Comparison of ENCODE assay signal across 18 cellular contexts in the genomic region with DNA sequence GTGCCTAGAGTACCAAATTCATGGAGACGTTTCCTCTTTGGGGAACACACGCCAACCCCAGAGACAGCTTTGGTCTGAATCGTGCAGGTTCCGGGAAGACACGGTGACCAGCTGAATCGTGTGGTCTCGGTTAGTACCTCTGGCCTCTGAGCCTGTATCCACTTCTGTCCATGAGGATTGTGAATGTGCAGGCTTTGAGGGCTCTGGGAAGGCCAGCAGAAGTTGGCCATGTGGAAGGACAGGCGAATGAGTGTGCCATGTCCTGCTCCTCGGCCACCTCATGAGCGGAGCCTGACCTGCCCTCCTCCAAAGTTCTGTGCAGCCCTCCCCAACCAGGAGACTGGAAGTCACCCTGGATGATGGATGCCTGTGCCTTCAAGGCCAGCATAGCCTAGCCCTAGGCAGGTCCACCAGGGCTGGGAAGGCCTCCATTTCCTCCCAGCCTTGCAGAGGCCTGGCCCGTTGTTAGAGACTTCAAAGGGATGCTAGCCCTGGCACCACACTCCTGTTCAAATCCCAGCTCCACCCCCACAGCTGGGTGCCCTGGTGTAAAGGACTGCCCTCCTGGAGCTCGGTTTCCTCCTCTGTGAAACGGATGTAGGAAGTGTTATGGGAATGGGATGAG. TPM values are rescaled to one million over a fixed set of nuclear protein-coding genes. Genes with fewer than 3 reads are reported as not detected.
DNase-seq lines count a peak whose midpoint lies in the region; ATAC-seq and TF ChIP-seq lines count a peak whose summit lies in the region.
"Had no signal": no experiment of that assay in that cellular context is flagged by ENCODE, and none has a peak within 500 bp of the region (broad histone marks: within the 10 kb centered on the region; RNA-seq: fewer than 3 reads in every experiment).

No MANE protein-coding gene starts in this region.

- intact Hi-C loops in activated CD4-positive, alpha-beta T cell treated with anti-CD3 and anti-CD28 coated beads, Interleukin-2, amount 10 ng/mL, durations not matched to agents 24 days and 14 days (cut with micrococcal nuclease), result loop anchor here (5.0 kb wide), 1 partner anchor 369 kb away; no protein-coding TSS in a partner anchor

- H3K4me3 ChIP-seq in iPS-20b (ENCODE audit: low read length) (peak overlapping the region; percentile 60; the same call in 1 of the 2 replicates), parathyroid adenoma (ENCODE audit: low read depth, low read length) (no peak overlapping the region), Peyer's patch (no peak overlapping the region)

- H3K36me3 ChIP-seq in iPS-20b (ENCODE audit: insufficient read depth, low read depth, low read length) (no peaks in the 10 kb centered on the region), parathyroid adenoma (ENCODE audit: control insufficient read depth, insufficient read depth, low read length) (no peaks in the 10 kb centered on the region), Peyer's patch (no peaks in the 10 kb centered on the region)
- H3K36me3 ChIP-seq: prostate gland had no signal

- H3K27ac ChIP-seq in iPS-20b (ENCODE audit: low read length) (no peak overlapping the region), parathyroid adenoma (peak overlapping the region; percentile 36), Peyer's patch (peak overlapping the region in 2 of 4 donors; percentile 62)
- H3K27ac ChIP-seq: prostate gland had no signal

- ATAC-seq in T-cell (replicated peaks in 1 of 4), result no peak
- no peak for ATAC-seq in activated CD4-positive, CD25-positive, alpha-beta regulatory T cell treated with anti-CD3 and anti-CD28 coated beads, Interleukin-2, amount 50 U/mL, for 24 hours

- TF ChIP-seq POLR2A in Peyer's patch (IDR thresholded peaks at IDR 0.05), result no peak

- H2AFZ ChIP-seq in parathyroid adenoma, result no peak overlapping the region

- H3K4me1 ChIP-seq in iPS-20b (ENCODE audit: insufficient read depth, low read length), result peaks cover 8% of the 10 kb centered on the region; the same call in 1 of the 2 replicates
- H3K4me1 ChIP-seq in parathyroid adenoma, result peaks cover 3% of the 10 kb centered on the region
- H3K4me1 ChIP-seq in Peyer's patch, result peaks cover 0 to 27% (median 7%) of the 10 kb centered on the region in 4 donors
- H3K4me1 ChIP-seq: prostate gland had no signal

- H3K4me3 Mint-ChIP-seq in activated CD4-positive, alpha-beta T cell treated with anti-CD3 and anti-CD28 coated beads, Interleukin-2, amount 10 ng/mL, durations not matched to agents 24 days and 14 days, result peak overlapping the region; percentile 78
- peak overlapping the region in 2 of 3 donors; percentile 69 to 77 for H3K4me3 Mint-ChIP-seq in T-cell

- no peaks in the 10 kb centered on the region for H3K79me2 ChIP-seq in parathyroid adenoma

- H3K27me3 Mint-ChIP-seq in activated CD4-positive, alpha-beta T cell treated with anti-CD3 and anti-CD28 coated beads, Interleukin-2, amount 10 ng/mL, durations not matched to agents 24 days and 14 days, result peaks cover 48% of the 10 kb centered on the region
- peaks cover 23 to 32% of the 10 kb centered on the region in 2 donors for H3K27me3 Mint-ChIP-seq in T-cell

- no peak for TF ChIP-seq CTCF in parathyroid adenoma (IDR thresholded peaks at IDR 0.05)
- no peak for TF ChIP-seq CTCF in Peyer's patch (IDR thresholded peaks at IDR 0.05)

- H3K27ac Mint-ChIP-seq in activated CD4-positive, alpha-beta T cell treated with anti-CD3 and anti-CD28 coated beads, Interleukin-2, amount 10 ng/mL, durations not matched to agents 24 days and 14 days, result no peak overlapping the region
- no peak overlapping the region for H3K27ac Mint-ChIP-seq in T-cell
- H3K27ac Mint-ChIP-seq: activated CD8-positive, alpha-beta memory T cell treated with anti-CD3 and anti-CD28 coated beads, Interleukin-2, amount 10 ng/mL, durations not matched to agents 7 days and 5 days; activated naive CD8-positive, alpha-beta T cell treated with anti-CD3 and anti-CD28 coated beads, Interleukin-2, amount 10 ng/mL, durations not matched to agents 7 days and 5 days had no signal

- no peaks in the 10 kb centered on the region for H3K9me3 Mint-ChIP-seq in activated CD4-positive, alpha-beta T cell treated with anti-CD3 and anti-CD28 coated beads, Interleukin-2, amount 10 ng/mL, durations not matched to agents 24 days and 14 days
- H3K9me3 Mint-ChIP-seq in T-cell, result no peaks in the 10 kb centered on the region
- H3K9me3 Mint-ChIP-seq: activated naive CD8-positive, alpha-beta T cell treated with anti-CD3 and anti-CD28 coated beads, Interleukin-2, amount 10 ng/mL, durations not matched to agents 7 days and 5 days had no signal

- no peaks in the 10 kb centered on the region for H3K36me3 Mint-ChIP-seq in activated CD4-positive, alpha-beta T cell treated with anti-CD3 and anti-CD28 coated beads, Interleukin-2, amount 10 ng/mL, durations not matched to agents 24 days and 14 days (ENCODE audit: low read depth)
- peaks cover 1% of the 10 kb centered on the region for H3K36me3 Mint-ChIP-seq in T-cell
- H3K36me3 Mint-ChIP-seq: activated CD8-positive, alpha-beta memory T cell treated with anti-CD3 and anti-CD28 coated beads, Interleukin-2, amount 10 ng/mL, durations not matched to agents 7 days and 5 days; activated naive CD8-positive, alpha-beta T cell treated with anti-CD3 and anti-CD28 coated beads, Interleukin-2, amount 10 ng/mL, durations not matched to agents 7 days and 5 days; CD4-positive, alpha-beta memory T cell had no signal

- peaks cover 10% of the 10 kb centered on the region for H3K4me1 Mint-ChIP-seq in activated CD4-positive, alpha-beta T cell treated with anti-CD3 and anti-CD28 coated beads, Interleukin-2, amount 10 ng/mL, durations not matched to agents 24 days and 14 days
- H3K4me1 Mint-ChIP-seq in T-cell, result peaks cover 11 to 14% (median 13%) of the 10 kb centered on the region in 3 donors

- H3K9ac ChIP-seq in iPS-20b (ENCODE audit: low read depth, low read length), result no peak overlapping the region
- no peak overlapping the region for H3K9ac ChIP-seq in parathyroid adenoma
- H3K9ac ChIP-seq: SK-N-SH had no signal

- POLR2A ChIA-PET in T-cell (lab: Charles Lee), result no interaction called here

- no peak overlapping the region for H3K4me2 ChIP-seq in parathyroid adenoma (ENCODE audit: low read length)

- no peak for DNase-seq in activated CD4-positive, alpha-beta T cell treated with anti-CD3 and anti-CD28 coated beads, Interleukin-2, amount 10 ng/mL, durations not matched to agents 24 days and 14 days
- DNase-seq in activated CD4-positive, alpha-beta T cell treated with anti-CD3 and anti-CD28 coated beads for 1 hour, result no peak
- no peak for DNase-seq in T-cell
- DNase-seq in Peyer's patch, result no peak
- no peak for DNase-seq in stimulated activated CD8-positive, alpha-beta memory T cell treated with anti-CD3 and anti-CD28 coated beads, Interleukin-4, amount 100 ng/mL, for 48 hours
- DNase-seq: NCI-H187 had no signal

- no peaks in the 10 kb centered on the region for H3K9me3 ChIP-seq in iPS-20b (ENCODE audit: insufficient read depth, low read depth, low read length)
- no peaks in the 10 kb centered on the region for H3K9me3 ChIP-seq in parathyroid adenoma (ENCODE audit: control insufficient read depth, low read length)
- no peaks in the 10 kb centered on the region for H3K9me3 ChIP-seq in Peyer's patch
- H3K9me3 ChIP-seq: prostate gland, SK-N-SH had no signal

- H3K27me3 ChIP-seq in iPS-20b (ENCODE audit: insufficient read depth, low read length) (peaks cover 63% of the 10 kb centered on the region), parathyroid adenoma (ENCODE audit: control insufficient read depth, insufficient read depth, low read length) (no peaks in the 10 kb centered on the region), Peyer's patch (no peaks in the 10 kb centered on the region)

- CTCF ChIA-PET in T-cell (lab: Charles Lee), result no interaction called here

RNA-seq across cellular contexts. Expression of gene TMEM74B, which starts 1.7 kb away (rescaled TPM):
- total RNA-seq in activated CD4-positive, alpha-beta T cell treated with anti-CD3 and anti-CD28 coated beads, Interleukin-2, amount 10 ng/mL, durations not matched to agents 24 days and 14 days, result 1.6 and 1.9 TPM in 2 replicates
- total RNA-seq in T-cell, result under 1 TPM in 1 of 5 donors, not detected in 4; 0.13 TPM
- 10 to 100 TPM; 11.6 to 87.6 (median 30.2) TPM for total RNA-seq in Peyer's patch
- total RNA-seq: CD4-positive, alpha-beta memory T cell; G401; mononuclear cell; OCI-LY7 had no signal

RNA-seq across cellular contexts. Expression of gene C20orf202, which starts 16.8 kb away (rescaled TPM):
- 0.12 TPM in 1 of 2 replicates, not detected in the other for total RNA-seq in activated CD4-positive, alpha-beta T cell treated with anti-CD3 and anti-CD28 coated beads, Interleukin-2, amount 10 ng/mL, durations not matched to agents 24 days and 14 days
- under 1 TPM in 4 of 5 donors, not detected in 1; 0.23 to 0.41 (median 0.30) TPM for total RNA-seq in T-cell
- 1 to 10 TPM in 2 of 4 donors, not detected in 2; 1.7 to 2.3 TPM for total RNA-seq in Peyer's patch
- total RNA-seq: activated CD8-positive, alpha-beta memory T cell treated with anti-CD3 and anti-CD28 coated beads, Interleukin-2, amount 10 ng/mL, durations not matched to agents 7 days and 5 days; G401; mononuclear cell; OCI-LY7; prostate gland had no signal

RNA-seq across cellular contexts. Expression of gene RAD21L1, which starts 39.4 kb away (rescaled TPM):
- total RNA-seq in activated CD4-positive, alpha-beta T cell treated with anti-CD3 and anti-CD28 coated beads, Interleukin-2, amount 10 ng/mL, durations not matched to agents 24 days and 14 days, result not detected in 2 replicates
- total RNA-seq in T-cell (1 to 10 TPM in 1 of 5 donors, under 1 TPM in 2, not detected in 2; 0.73 to 1.6 (median 0.88) TPM), Peyer's patch (not detected)
- total RNA-seq: cardiac septum, G401, OCI-LY7 had no signal
